32 cellular contexts compared by ENCODE assay signal in genomic region chr22:41075946-41076345, GRCh38.
"Had no signal": no experiment of that assay in that cellular context is flagged by ENCODE, and none has a peak within 500 bp of the region (broad histone marks: within the 10 kb centered on the region; RNA-seq: fewer than 3 reads in every experiment).

No MANE protein-coding gene starts in this region.

- ATAC-seq: activated CD4-positive, alpha-beta T cell treated with anti-CD3 and anti-CD28 coated beads for 36 hours; activated CD8-positive, alpha-beta memory T cell treated with anti-CD3 and anti-CD28 coated beads, Interleukin-2, amount 10 ng/mL, durations not matched to agents 7 days and 5 days; activated CD8-positive, alpha-beta T cell treated with anti-CD3 and anti-CD28 coated beads, Interleukin-2, amount 10 ng/mL, durations not matched to agents 7 days and 5 days; activated naive CD8-positive, alpha-beta T cell treated with anti-CD3 and anti-CD28 coated beads, Interleukin-2, amount 50 U/mL, for 24 hours; body of pancreas; effector memory CD8-positive, alpha-beta T cell; foreskin keratinocyte; gastrocnemius medialis; heart left ventricle; T-helper 17 cell had no signal

- H3K9me3 ChIP-seq: adrenal gland, body of pancreas, esophagus muscularis mucosa, gastrocnemius medialis, heart left ventricle had no signal

- H3K27me3 ChIP-seq: adrenal gland, body of pancreas, esophagus muscularis mucosa, gastrocnemius medialis, heart left ventricle had no signal

- H3K27me3 Mint-ChIP-seq: activated CD4-positive, alpha-beta T cell treated with anti-CD3 and anti-CD28 coated beads for 36 hours; activated CD8-positive, alpha-beta memory T cell treated with anti-CD3 and anti-CD28 coated beads, Interleukin-2, amount 10 ng/mL, durations not matched to agents 7 days and 5 days; activated naive CD4-positive, alpha-beta T cell treated with anti-CD3 and anti-CD28 coated beads, Interleukin-2, amount 50 U/mL, for 24 hours; activated naive CD8-positive, alpha-beta T cell treated with anti-CD3 and anti-CD28 coated beads for 36 hours; activated naive CD8-positive, alpha-beta T cell treated with anti-CD3 and anti-CD28 coated beads, Interleukin-2, amount 50 U/mL, for 24 hours; T-helper 17 cell had no signal

- H3K36me3 ChIP-seq: adrenal gland, esophagus muscularis mucosa, gastrocnemius medialis, heart left ventricle had no signal

- H3K27ac ChIP-seq: adrenal gland, body of pancreas, esophagus muscularis mucosa, foreskin keratinocyte, gastrocnemius medialis, heart left ventricle had no signal

- H3K9me3 Mint-ChIP-seq: activated CD4-positive, alpha-beta memory T cell treated with anti-CD3 and anti-CD28 coated beads for 36 hours; activated CD4-positive, alpha-beta T cell treated with anti-CD3 and anti-CD28 coated beads, Interleukin-2, amount 10 ng/mL, durations not matched to agents 24 days and 14 days; activated naive CD4-positive, alpha-beta T cell treated with anti-CD3 and anti-CD28 coated beads for 36 hours; activated naive CD4-positive, alpha-beta T cell treated with anti-CD3 and anti-CD28 coated beads, Interleukin-2, amount 50 U/mL, for 24 hours; activated naive CD8-positive, alpha-beta T cell treated with anti-CD3 and anti-CD28 coated beads for 36 hours; activated naive CD8-positive, alpha-beta T cell treated with anti-CD3 and anti-CD28 coated beads, Interleukin-2, amount 50 U/mL, for 24 hours; activated T-helper 1 cell treated with anti-CD3 and anti-CD28 coated beads, Interleukin-12 subunit alpha, Interleukin-12 subunit beta, Interleukin-2, Interleukin-4 antibody, amounts not matched to agents 30 ng/mL and 10 ng/mL and 1 ng/mL, durations not matched to agents 14 hours and 24 hours and 36 hours; activated T-helper 2 cell treated with anti-CD3 and anti-CD28 coated beads, Interferon-gamma antibody, Interleukin-2, Interleukin-4, amounts not matched to agents 10 μg/mL and 5 μg/mL and 100 μg/mL, durations not matched to agents 14 hours and 24 hours and 36 hours; effector memory CD8-positive, alpha-beta T cell had no signal

- H3K27ac Mint-ChIP-seq: activated CD4-positive, alpha-beta memory T cell treated with anti-CD3 and anti-CD28 coated beads for 36 hours; activated CD4-positive, alpha-beta T cell treated with anti-CD3 and anti-CD28 coated beads for 36 hours; activated CD4-positive, alpha-beta T cell treated with anti-CD3 and anti-CD28 coated beads, Interleukin-2, amount 10 ng/mL, durations not matched to agents 24 days and 14 days; activated CD8-positive, alpha-beta memory T cell treated with anti-CD3 and anti-CD28 coated beads, Interleukin-2, amount 10 ng/mL, durations not matched to agents 7 days and 5 days; activated CD8-positive, alpha-beta T cell treated with anti-CD3 and anti-CD28 coated beads, Interleukin-2, amount 10 ng/mL, durations not matched to agents 7 days and 5 days; activated naive CD4-positive, alpha-beta T cell treated with anti-CD3 and anti-CD28 coated beads for 36 hours; activated naive CD4-positive, alpha-beta T cell treated with anti-CD3 and anti-CD28 coated beads, Interleukin-2, amount 50 U/mL, for 24 hours; activated naive CD8-positive, alpha-beta T cell treated with anti-CD3 and anti-CD28 coated beads for 36 hours; activated naive CD8-positive, alpha-beta T cell treated with anti-CD3 and anti-CD28 coated beads, Interleukin-2, amount 50 U/mL, for 24 hours; activated T-helper 1 cell treated with anti-CD3 and anti-CD28 coated beads, Interleukin-12 subunit alpha, Interleukin-12 subunit beta, Interleukin-2, Interleukin-4 antibody, amounts not matched to agents 30 ng/mL and 10 ng/mL and 1 ng/mL, durations not matched to agents 14 hours and 24 hours and 36 hours; activated T-helper 2 cell treated with anti-CD3 and anti-CD28 coated beads, Interferon-gamma antibody, Interleukin-2, Interleukin-4, amounts not matched to agents 10 μg/mL and 5 μg/mL and 100 μg/mL, durations not matched to agents 14 hours and 24 hours and 36 hours; effector memory CD8-positive, alpha-beta T cell; T-helper 17 cell had no signal

- H3K4me3 ChIP-seq: adrenal gland, body of pancreas, esophagus muscularis mucosa, gastrocnemius medialis, heart left ventricle had no signal

- H3K4me1 Mint-ChIP-seq: activated CD4-positive, alpha-beta T cell treated with anti-CD3 and anti-CD28 coated beads for 36 hours; activated CD4-positive, alpha-beta T cell treated with anti-CD3 and anti-CD28 coated beads, Interleukin-2, amount 10 ng/mL, durations not matched to agents 24 days and 14 days; activated CD8-positive, alpha-beta memory T cell treated with anti-CD3 and anti-CD28 coated beads, Interleukin-2, amount 10 ng/mL, durations not matched to agents 7 days and 5 days; activated naive CD4-positive, alpha-beta T cell treated with anti-CD3 and anti-CD28 coated beads, Interleukin-2, amount 50 U/mL, for 24 hours; activated naive CD8-positive, alpha-beta T cell treated with anti-CD3 and anti-CD28 coated beads for 36 hours; T-helper 17 cell had no signal

- H3K4me1 ChIP-seq: adrenal gland, body of pancreas, esophagus muscularis mucosa, foreskin keratinocyte, gastrocnemius medialis had no signal

- H3K4me3 Mint-ChIP-seq: activated CD4-positive, alpha-beta memory T cell treated with anti-CD3 and anti-CD28 coated beads for 36 hours; activated CD4-positive, alpha-beta T cell treated with anti-CD3 and anti-CD28 coated beads for 36 hours; activated CD4-positive, alpha-beta T cell treated with anti-CD3 and anti-CD28 coated beads, Interleukin-2, amount 10 ng/mL, durations not matched to agents 24 days and 14 days; activated CD8-positive, alpha-beta memory T cell treated with anti-CD3 and anti-CD28 coated beads, Interleukin-2, amount 10 ng/mL, durations not matched to agents 7 days and 5 days; activated CD8-positive, alpha-beta T cell treated with anti-CD3 and anti-CD28 coated beads, Interleukin-2, amount 10 ng/mL, durations not matched to agents 7 days and 5 days; activated naive CD4-positive, alpha-beta T cell treated with anti-CD3 and anti-CD28 coated beads for 36 hours; activated naive CD4-positive, alpha-beta T cell treated with anti-CD3 and anti-CD28 coated beads, Interleukin-2, amount 50 U/mL, for 24 hours; activated naive CD8-positive, alpha-beta T cell treated with anti-CD3 and anti-CD28 coated beads for 36 hours; activated naive CD8-positive, alpha-beta T cell treated with anti-CD3 and anti-CD28 coated beads, Interleukin-2, amount 50 U/mL, for 24 hours; activated T-helper 1 cell treated with anti-CD3 and anti-CD28 coated beads, Interleukin-12 subunit alpha, Interleukin-12 subunit beta, Interleukin-2, Interleukin-4 antibody, amounts not matched to agents 30 ng/mL and 10 ng/mL and 1 ng/mL, durations not matched to agents 14 hours and 24 hours and 36 hours; effector memory CD8-positive, alpha-beta T cell; T-helper 17 cell had no signal

- DNase-seq: activated CD4-positive, alpha-beta memory T cell treated with anti-CD3 and anti-CD28 coated beads for 36 hours; activated CD4-positive, alpha-beta T cell treated with anti-CD3 and anti-CD28 coated beads for 36 hours; activated CD4-positive, alpha-beta T cell treated with anti-CD3 and anti-CD28 coated beads, Interleukin-2, amount 10 ng/mL, durations not matched to agents 24 days and 14 days; activated CD4-positive, CD25-positive, alpha-beta regulatory T cell; activated CD4-positive, CD25-positive, alpha-beta regulatory T cell treated with anti-CD3 and anti-CD28 coated beads, Interleukin-2, amount 50 U/mL, for 72 hours; activated CD8-positive, alpha-beta memory T cell treated with anti-CD3 and anti-CD28 coated beads, Interleukin-2, amount 10 ng/mL, durations not matched to agents 7 days and 5 days; activated CD8-positive, alpha-beta memory T cell treated with anti-CD3 and anti-CD28 coated beads, Interleukin-2, amount 50 U/mL, for 4 hours; activated CD8-positive, alpha-beta T cell treated with anti-CD3 and anti-CD28 coated beads, Interleukin-2, amount 10 ng/mL, durations not matched to agents 7 days and 5 days; activated effector memory CD4-positive, alpha-beta T cell treated with anti-CD3 and anti-CD28 coated beads, Interleukin-2, amount 50 U/mL, for 16 hours; activated naive CD4-positive, alpha-beta T cell treated with anti-CD3 and anti-CD28 coated beads for 36 hours; activated naive CD8-positive, alpha-beta T cell treated with anti-CD3 and anti-CD28 coated beads for 36 hours; activated naive CD8-positive, alpha-beta T cell treated with anti-CD3 and anti-CD28 coated beads, Interleukin-2, amount 50 U/mL, for 24 hours; activated T-cell treated with anti-CD3 and anti-CD28 coated beads, Interleukin-2, amount 50 U/mL, for 1 hour; activated T-cell treated with anti-CD3 and anti-CD28 coated beads, Interleukin-2, amount 50 U/mL, for 48 hours; adrenal gland; amygdala; body of pancreas; cortex of kidney; dermis blood vessel endothelial cell; effector CD4-positive, alpha-beta T cell; effector memory CD8-positive, alpha-beta T cell; erythroblast; foreskin keratinocyte; gastrocnemius medialis; glutamatergic neuron; heart left ventricle; T-helper 1 cell; T-helper 17 cell had no signal

- H3K36me3 Mint-ChIP-seq: activated CD4-positive, alpha-beta memory T cell treated with anti-CD3 and anti-CD28 coated beads for 36 hours; activated CD8-positive, alpha-beta memory T cell treated with anti-CD3 and anti-CD28 coated beads, Interleukin-2, amount 10 ng/mL, durations not matched to agents 7 days and 5 days; activated naive CD4-positive, alpha-beta T cell treated with anti-CD3 and anti-CD28 coated beads, Interleukin-2, amount 50 U/mL, for 24 hours; activated naive CD8-positive, alpha-beta T cell treated with anti-CD3 and anti-CD28 coated beads for 36 hours had no signal
